In the genomic region with DNA sequence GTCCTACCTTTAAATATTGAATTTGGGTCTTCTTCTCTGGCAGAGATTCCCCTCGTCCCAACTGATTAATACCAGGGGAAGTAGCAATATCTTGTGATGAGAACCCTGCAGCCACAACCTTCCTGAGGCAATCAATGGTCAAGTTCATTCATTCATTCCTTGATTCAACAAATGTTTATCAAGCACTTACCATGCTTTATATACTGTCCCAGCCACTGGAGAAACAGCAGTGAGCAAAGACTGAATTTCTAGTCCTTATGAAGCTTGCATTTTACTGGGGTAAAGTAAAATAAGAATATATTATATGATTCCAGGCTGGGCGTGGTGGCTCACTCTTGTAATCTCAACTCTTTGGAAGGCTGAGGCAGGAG, we compare ENCODE assay signal across 1 cellular context.
TF ChIP-seq lines count a peak whose summit lies in the region.

No MANE protein-coding gene starts in this region.

TF ChIP-seq in K562, 482 proteins besides CTCF, POLR2A, EP300 and RAD21 (continues in another document):
- TF ChIP-seq ZNF655 (CRISPR knock-in tag; IDR thresholded peaks at IDR 0.05) (0 out of 2 replicates have a peak, but pooled peaks have one; percentile 35), ZNF316 (IDR thresholded peaks at IDR 0.05) (no peak), ZNF644 (tag; IDR thresholded peaks at IDR 0.05; ENCODE audit: low read depth) (no peak), ELF1 (tag; IDR thresholded peaks at IDR 0.05) (no peak; the same call in 1 of the 2 replicates), MNT (conservative IDR thresholded peaks at IDR 0.05) (peak in 1 of 2 experiments; percentile 8; a peak in 2 of 4 replicates), TOE1 (IDR thresholded peaks at IDR 0.05; ENCODE audit: borderline replicate concordance) (0 out of 2 replicates have a peak, but pooled peaks have one; percentile 41), TOE1 (CRISPR knock-in tag; IDR thresholded peaks at IDR 0.05; ENCODE audit: borderline replicate concordance, low read depth) (no peak), USF1 (CRISPR knock-in tag; IDR thresholded peaks at IDR 0.05) (no peak; the same call in 1 of the 2 replicates), LARP7 (IDR thresholded peaks at IDR 0.05) (no peak), GTF2E2 (tag; IDR thresholded peaks at IDR 0.05) (0 out of 2 replicates have a peak, but pooled peaks have one; percentile 32), RCOR1 (IDR thresholded peaks at IDR 0.05; ENCODE audit: borderline replicate concordance in 1 of 2, low read depth in 2 of 2, low read length in 2 of 2) (no peak), ZNF592 (IDR thresholded peaks at IDR 0.05) (0 out of 2 replicates have a peak, but pooled peaks have one; percentile 56), SRF (CRISPR knock-in tag; IDR thresholded peaks at IDR 0.05) (no peak), MEF2D (tag; conservative IDR thresholded peaks at IDR 0.05; ENCODE audit: low read depth) (no peak), SMAD1 (IDR thresholded peaks at IDR 0.05; ENCODE audit: low read depth, low read length, partially characterized antibody) (no peak), HMGN3 (IDR thresholded peaks at IDR 0.05; ENCODE audit: borderline replicate concordance, extremely low read depth, insufficient read length, low read depth, low read length) (no peak), FUS (optimal IDR thresholded peaks at IDR 0.05; ENCODE audit: low read depth, low read length) (no peak), MLLT1 (IDR thresholded peaks at IDR 0.05) (no peak), POLR3G (IDR thresholded peaks at IDR 0.05; ENCODE audit: extremely low read depth, insufficient read length, insufficient replicate concordance) (no peak), TEAD2 (tag; IDR thresholded peaks at IDR 0.05) (no peak), ARNT (IDR thresholded peaks at IDR 0.05) (peak in 1 of 2 experiments; percentile 47; a peak in 1 of 4 replicates), PML (IDR thresholded peaks at IDR 0.05; ENCODE audit: low read length) (0 out of 2 replicates have a peak, but pooled peaks have one; percentile 12), KAT7 (CRISPR knock-in tag; IDR thresholded peaks at IDR 0.05; ENCODE audit: borderline replicate concordance) (no peak), NFRKB (IDR thresholded peaks at IDR 0.05; ENCODE audit: low read depth) (peak; percentile 85), ARID3A (IDR thresholded peaks at IDR 0.05; ENCODE audit: borderline replicate concordance, low read depth, low read length) (peak; percentile 56; the same call in 1 of the 2 replicates), ESRRA (IDR thresholded peaks at IDR 0.05; ENCODE audit: borderline replicate concordance, low read depth) (no peak), CHD2 (IDR thresholded peaks at IDR 0.05; ENCODE audit: low read depth, low read length) (no peak), MEF2A (IDR thresholded peaks at IDR 0.05; ENCODE audit: control insufficient read depth, low read depth, low read length) (no peak), TBP (optimal IDR thresholded peaks at IDR 0.05; ENCODE audit: low read depth, low read length) (no peak), EZH2 (IDR thresholded peaks at IDR 0.05; ENCODE audit: borderline replicate concordance, low read depth, low read length) (no peak), EP400 (IDR thresholded peaks at IDR 0.05) (peak; percentile 30; the same call in 1 of the 2 replicates), MYC (IDR thresholded peaks at IDR 0.05; ENCODE audit: low read depth, low read length) (0 out of 2 replicates have a peak, but pooled peaks have one; percentile 1), MYC (CRISPR knock-in tag; IDR thresholded peaks at IDR 0.05; ENCODE audit: borderline replicate concordance, low read depth) (no peak), ZNF24 (IDR thresholded peaks at IDR 0.05) (peak; percentile 96), DNMT1 (IDR thresholded peaks at IDR 0.05) (no peak), ADNP (tag; IDR thresholded peaks at IDR 0.05) (peak; percentile 81; the same call in 1 of the 2 replicates), MIER1 (IDR thresholded peaks at IDR 0.05; ENCODE audit: low read depth) (no peak)
- TF ChIP-seq, protein P1, sequence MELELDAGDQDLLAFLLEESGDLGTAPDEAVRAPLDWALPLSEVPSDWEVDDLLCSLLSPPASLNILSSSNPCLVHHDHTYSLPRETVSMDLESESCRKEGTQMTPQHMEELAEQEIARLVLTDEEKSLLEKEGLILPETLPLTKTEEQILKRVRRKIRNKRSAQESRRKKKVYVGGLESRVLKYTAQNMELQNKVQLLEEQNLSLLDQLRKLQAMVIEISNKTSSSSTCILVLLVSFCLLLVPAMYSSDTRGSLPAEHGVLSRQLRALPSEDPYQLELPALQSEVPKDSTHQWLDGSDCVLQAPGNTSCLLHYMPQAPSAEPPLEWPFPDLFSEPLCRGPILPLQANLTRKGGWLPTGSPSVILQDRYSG (tag; conservative IDR thresholded peaks at IDR 0.05; ENCODE audit: low read depth): no peak
- TF ChIP-seq, protein P2, sequence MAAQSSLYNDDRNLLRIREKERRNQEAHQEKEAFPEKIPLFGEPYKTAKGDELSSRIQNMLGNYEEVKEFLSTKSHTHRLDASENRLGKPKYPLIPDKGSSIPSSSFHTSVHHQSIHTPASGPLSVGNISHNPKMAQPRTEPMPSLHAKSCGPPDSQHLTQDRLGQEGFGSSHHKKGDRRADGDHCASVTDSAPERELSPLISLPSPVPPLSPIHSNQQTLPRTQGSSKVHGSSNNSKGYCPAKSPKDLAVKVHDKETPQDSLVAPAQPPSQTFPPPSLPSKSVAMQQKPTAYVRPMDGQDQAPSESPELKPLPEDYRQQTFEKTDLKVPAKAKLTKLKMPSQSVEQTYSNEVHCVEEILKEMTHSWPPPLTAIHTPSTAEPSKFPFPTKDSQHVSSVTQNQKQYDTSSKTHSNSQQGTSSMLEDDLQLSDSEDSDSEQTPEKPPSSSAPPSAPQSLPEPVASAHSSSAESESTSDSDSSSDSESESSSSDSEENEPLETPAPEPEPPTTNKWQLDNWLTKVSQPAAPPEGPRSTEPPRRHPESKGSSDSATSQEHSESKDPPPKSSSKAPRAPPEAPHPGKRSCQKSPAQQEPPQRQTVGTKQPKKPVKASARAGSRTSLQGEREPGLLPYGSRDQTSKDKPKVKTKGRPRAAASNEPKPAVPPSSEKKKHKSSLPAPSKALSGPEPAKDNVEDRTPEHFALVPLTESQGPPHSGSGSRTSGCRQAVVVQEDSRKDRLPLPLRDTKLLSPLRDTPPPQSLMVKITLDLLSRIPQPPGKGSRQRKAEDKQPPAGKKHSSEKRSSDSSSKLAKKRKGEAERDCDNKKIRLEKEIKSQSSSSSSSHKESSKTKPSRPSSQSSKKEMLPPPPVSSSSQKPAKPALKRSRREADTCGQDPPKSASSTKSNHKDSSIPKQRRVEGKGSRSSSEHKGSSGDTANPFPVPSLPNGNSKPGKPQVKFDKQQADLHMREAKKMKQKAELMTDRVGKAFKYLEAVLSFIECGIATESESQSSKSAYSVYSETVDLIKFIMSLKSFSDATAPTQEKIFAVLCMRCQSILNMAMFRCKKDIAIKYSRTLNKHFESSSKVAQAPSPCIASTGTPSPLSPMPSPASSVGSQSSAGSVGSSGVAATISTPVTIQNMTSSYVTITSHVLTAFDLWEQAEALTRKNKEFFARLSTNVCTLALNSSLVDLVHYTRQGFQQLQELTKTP (IDR thresholded peaks at IDR 0.05; ENCODE audit: low read depth in 1 of 2, partially characterized antibody in 2 of 2): peak in 1 of 2 experiments; percentile 30
- TF ChIP-seq, protein P3, sequence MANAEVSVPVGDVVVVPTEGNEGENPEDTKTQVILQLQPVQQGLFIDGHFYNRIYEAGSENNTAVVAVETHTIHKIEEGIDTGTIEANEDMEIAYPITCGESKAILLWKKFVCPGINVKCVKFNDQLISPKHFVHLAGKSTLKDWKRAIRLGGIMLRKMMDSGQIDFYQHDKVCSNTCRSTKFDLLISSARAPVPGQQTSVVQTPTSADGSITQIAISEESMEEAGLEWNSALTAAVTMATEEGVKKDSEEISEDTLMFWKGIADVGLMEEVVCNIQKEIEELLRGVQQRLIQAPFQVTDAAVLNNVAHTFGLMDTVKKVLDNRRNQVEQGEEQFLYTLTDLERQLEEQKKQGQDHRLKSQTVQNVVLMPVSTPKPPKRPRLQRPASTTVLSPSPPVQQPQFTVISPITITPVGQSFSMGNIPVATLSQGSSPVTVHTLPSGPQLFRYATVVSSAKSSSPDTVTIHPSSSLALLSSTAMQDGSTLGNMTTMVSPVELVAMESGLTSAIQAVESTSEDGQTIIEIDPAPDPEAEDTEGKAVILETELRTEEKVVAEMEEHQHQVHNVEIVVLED (CRISPR knock-in tag; IDR thresholded peaks at IDR 0.05): no peak
